Comparison of ENCODE assay signal across 16 cellular contexts in the genomic region with DNA sequence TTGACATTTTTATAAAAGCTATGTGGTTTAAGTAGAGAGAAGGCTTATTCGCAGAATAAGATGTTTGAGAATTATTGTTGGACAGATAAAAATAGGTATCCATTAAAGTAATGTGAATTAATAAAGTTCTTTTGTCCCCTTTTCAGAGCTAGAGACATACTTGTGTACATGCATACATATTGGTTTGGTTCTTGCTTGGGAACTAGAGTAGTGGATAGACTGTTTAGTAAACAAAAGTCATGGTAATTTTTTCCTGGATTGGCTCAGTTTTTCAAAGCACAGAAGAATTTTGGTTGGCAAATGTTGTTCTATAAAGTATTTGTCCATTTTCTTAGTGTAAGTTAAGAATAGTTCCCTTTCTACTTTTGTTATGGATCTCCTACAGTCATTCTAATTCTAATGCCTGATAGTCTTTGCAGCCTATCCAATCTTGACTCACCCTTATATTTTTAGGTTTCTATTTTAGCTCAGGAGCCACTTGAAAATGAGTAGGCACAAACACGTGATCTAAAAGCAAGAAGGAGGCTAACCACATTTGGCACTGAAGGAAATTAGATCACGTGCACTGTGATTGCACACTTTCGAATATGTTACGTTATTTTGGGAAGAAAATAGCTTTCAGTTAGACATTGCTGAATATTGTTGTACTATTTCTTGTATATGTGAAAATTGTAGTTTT. TPM values are rescaled to one million over a fixed set of nuclear protein-coding genes. Genes with fewer than 3 reads are reported as not detected.
DNase-seq lines count a peak whose midpoint lies in the region; ATAC-seq, FAIRE-seq and TF ChIP-seq lines count a peak whose summit lies in the region.
"Had no signal": no experiment of that assay in that cellular context is flagged by ENCODE, and none has a peak within 500 bp of the region (broad histone marks: within the 10 kb centered on the region; RNA-seq: fewer than 3 reads in every experiment).

No MANE protein-coding gene starts in this region.

- H3K4me1 ChIP-seq in KMS-11 (ENCODE audit: low read depth, poor library complexity, severe bottlenecking): peaks cover 80% of the 10 kb centered on the region
- H3K4me1 ChIP-seq in GM12878 (ENCODE audit: control insufficient read depth, insufficient read depth, low read length): peaks cover 31% of the 10 kb centered on the region
- no peaks in the 10 kb centered on the region for H3K4me1 ChIP-seq in osteoblast (ENCODE audit: insufficient read depth, low read length)
- H3K4me1 ChIP-seq: vagina had no signal

- H3K79me2 ChIP-seq in KMS-11 (ENCODE audit: insufficient read depth, low read depth) (peaks cover 87% of the 10 kb centered on the region), GM12878 (ENCODE audit: control insufficient read depth, insufficient read depth, low read length) (peaks cover 74% of the 10 kb centered on the region), osteoblast (ENCODE audit: insufficient read depth, low read length) (peaks cover 33% of the 10 kb centered on the region)

- H3K9ac ChIP-seq in KMS-11 (no peak overlapping the region), GM12878 (ENCODE audit: control insufficient read depth, insufficient read depth, low read length) (no peak overlapping the region)

- no peak for ATAC-seq in GM12878

- H3K4me3 ChIP-seq in KMS-11 (IDR thresholded peaks at IDR 0.05; ENCODE audit: insufficient read depth, low read depth, low read length) (peak overlapping the region; percentile 70), GM12878 (peak overlapping the region; percentile 36; the same call in 1 of the 2 replicates), osteoblast (ENCODE audit: insufficient read depth, low read length) (no peak overlapping the region)
- H3K4me3 ChIP-seq: vagina had no signal

- no peak for TF ChIP-seq CTCF in KMS-11 (conservative IDR thresholded peaks at IDR 0.05; ENCODE audit: low read depth, low read length)
- no peak for TF ChIP-seq CTCF in GM12878 (IDR thresholded peaks at IDR 0.05 in 2 of 3, conservative IDR thresholded peaks at IDR 0.05 in 1 of 3; ENCODE audit: control insufficient read depth in 2 of 3, extremely low read depth in 1 of 3, insufficient read depth in 1 of 3, low read depth in 3 of 3, low read length in 3 of 3)
- TF ChIP-seq CTCF in osteoblast (IDR thresholded peaks at IDR 0.05; ENCODE audit: extremely low read depth, low read depth, low read length): no peak

- RAD21 ChIA-PET in GM12878 (lab: Charles Lee; ENCODE audit: unreplicated experiment): interaction anchor here (1.1 kb wide), 1 partner anchor 11 kb away, joined by 4 read pairs; no protein-coding TSS in a partner anchor

- no peak for TF ChIP-seq EP300 in GM12878 (IDR thresholded peaks at IDR 0.05; ENCODE audit: borderline replicate concordance in 1 of 2, control insufficient read depth in 1 of 2, low read depth in 2 of 2, low read length in 2 of 2)

- peaks cover 38% of the 10 kb centered on the region for H3K4me1 Mint-ChIP-seq in activated CD4-positive, alpha-beta memory T cell treated with anti-CD3 and anti-CD28 coated beads, Interleukin-2, amount 10 ng/mL, durations not matched to agents 7 days and 5 days
- H3K4me1 Mint-ChIP-seq in activated CD4-positive, alpha-beta memory T cell treated with anti-CD3 and anti-CD28 coated beads for 36 hours (ENCODE audit: low read depth): peaks cover 53% of the 10 kb centered on the region
- H3K4me1 Mint-ChIP-seq: neural crest cell had no signal

- peaks cover 51% of the 10 kb centered on the region for H3K36me3 Mint-ChIP-seq in activated CD4-positive, alpha-beta memory T cell treated with anti-CD3 and anti-CD28 coated beads, Interleukin-2, amount 10 ng/mL, durations not matched to agents 7 days and 5 days (ENCODE audit: low read depth)
- peaks cover 10% of the 10 kb centered on the region for H3K36me3 Mint-ChIP-seq in activated CD4-positive, alpha-beta memory T cell treated with anti-CD3 and anti-CD28 coated beads for 36 hours

- FAIRE-seq in GM12878 (lab: Jason Lieb, UNC): no peak

- peaks cover 24% of the 10 kb centered on the region for H3K9me3 ChIP-seq in GM12878 (replicated peaks; ENCODE audit: control insufficient read depth, insufficient read depth, low read length)
- H3K9me3 ChIP-seq in osteoblast (ENCODE audit: low read depth, low read length): no peaks in the 10 kb centered on the region
- H3K9me3 ChIP-seq: vagina had no signal

- CTCF ChIA-PET in activated CD4-positive, alpha-beta memory T cell treated with anti-CD3 and anti-CD28 coated beads, Interleukin-2, amount 10 ng/mL, durations not matched to agents 7 days and 5 days (lab: Charles Lee): interaction anchor here (1.3 to 3.1 kb wide), 7 partner anchors 12 to 777 kb away, joined by 3 to 17 read pairs (median 4); no protein-coding TSS in a partner anchor
- CTCF ChIA-PET in activated CD4-positive, alpha-beta memory T cell treated with anti-CD3 and anti-CD28 coated beads for 36 hours (lab: Charles Lee): interaction anchor here (1.0 to 4.1 kb wide), 2 partner anchors 12 to 53 kb away, joined by 3 to 28 read pairs; no protein-coding TSS in a partner anchor
- CTCF ChIA-PET in GM12878 (lab: Yijun Ruan, JAX): interaction anchor here (0.6 to 1.8 kb wide), 5 partner anchors 11 to 163 kb away, joined by 3 to 12 read pairs (median 4); no protein-coding TSS in a partner anchor

- POLR2A ChIA-PET in activated CD4-positive, alpha-beta memory T cell treated with anti-CD3 and anti-CD28 coated beads, Interleukin-2, amount 10 ng/mL, durations not matched to agents 7 days and 5 days (lab: Charles Lee): interaction anchor here (0.9 to 2.6 kb wide), 10 partner anchors 9 to 382 kb away, joined by 3 to 13 read pairs (median 4); partner anchors contain the start of genes CENPL, DARS2, GAS5 and RABGAP1L
- POLR2A ChIA-PET in activated CD4-positive, alpha-beta memory T cell treated with anti-CD3 and anti-CD28 coated beads for 36 hours (lab: Charles Lee): interaction anchor here (0.6 to 3.5 kb wide), 8 partner anchors 13 to 128 kb away, joined by 3 to 26 read pairs (median 4); partner anchors contain the start of gene RABGAP1L
- POLR2A ChIA-PET in GM12878 (lab: Charles Lee): no interaction called here

- TF ChIP-seq POLR2A in GM12878 (IDR thresholded peaks at IDR 0.05; ENCODE audit: low read depth, low read length): no peak

- BruUV-seq in GM12878 (replicated peaks; lab: Mats Ljungman, UMichigan): no TSS peak

- SMC1A ChIA-PET in GM12878 (lab: Charles Lee; ENCODE audit: uncharacterized antibody, unreplicated experiment): interaction anchor here (1.1 to 1.3 kb wide), 2 partner anchors 8 to 12 kb away, joined by 3 read pairs; no protein-coding TSS in a partner anchor

- no peak for DNase-seq in activated CD4-positive, alpha-beta memory T cell treated with anti-CD3 and anti-CD28 coated beads, Interleukin-2, amount 10 ng/mL, durations not matched to agents 7 days and 5 days
- no peak for DNase-seq in activated CD4-positive, alpha-beta memory T cell treated with anti-CD3 and anti-CD28 coated beads for 36 hours
- DNase-seq in GM12878 (ENCODE audit: low read depth, low spot score): no peak
- no peak for DNase-seq in osteoblast (ENCODE audit: insufficient read length, low spot score, missing footprints)
- no peak for DNase-seq in GM03348 (ENCODE audit: low spot score)
- DNase-seq in iPS-NIHi11 (ENCODE audit: low spot score): no peak
- no peak for DNase-seq in Ammon's horn (ENCODE audit: low spot score)
- DNase-seq: activated CD4-positive, alpha-beta T cell treated with anti-CD3 and anti-CD28 coated beads, Interleukin-2, amount 50 U/mL, for 1 hour; amniotic stem cell; foreskin melanocyte; HCEC 1CT; kidney glomerular epithelial cell; NCI-H1694 had no signal

- H2AFZ ChIP-seq in KMS-11 (ENCODE audit: low read depth) (no peak overlapping the region), GM12878 (ENCODE audit: control insufficient read depth, low read depth, low read length) (no peak overlapping the region), osteoblast (ENCODE audit: low read length) (no peak overlapping the region)

- WGBS in GM12878 (ENCODE audit: insufficient coverage, insufficient replicate concordance, low lambda C conversion rate, missing lambda C conversion rate): 19% methylated on average over 5 of the region's 5 CpGs

- H3K36me3 ChIP-seq in KMS-11 (ENCODE audit: insufficient read depth) (no peaks in the 10 kb centered on the region), GM12878 (ENCODE audit: control insufficient read depth in 2 of 2, insufficient read depth in 2 of 2, low read length in 1 of 2) (peaks cover 0 to 8% of the 10 kb centered on the region in 2 experiments; a peak in 1 of 4 replicates), osteoblast (ENCODE audit: insufficient read depth, low read length) (no peaks in the 10 kb centered on the region)
- H3K36me3 ChIP-seq: vagina had no signal

- H4K20me1 ChIP-seq in KMS-11 (ENCODE audit: insufficient read depth): 0 out of 2 replicates have a peak, but pooled peaks cover 5% of the 10 kb centered on the region
- 0 out of 2 replicates have a peak, but pooled peaks cover 7% of the 10 kb centered on the region for H4K20me1 ChIP-seq in GM12878 (ENCODE audit: control insufficient read depth, insufficient read depth)
- no peaks in the 10 kb centered on the region for H4K20me1 ChIP-seq in osteoblast (ENCODE audit: insufficient read depth, low read length)

- H3K4me2 ChIP-seq in KMS-11 (peak overlapping the region; percentile 74), GM12878 (ENCODE audit: control insufficient read depth, insufficient read depth) (peak overlapping the region; percentile 69), osteoblast (ENCODE audit: insufficient read depth, low read length) (peak overlapping the region; percentile 12)

- H3K4me3 Mint-ChIP-seq in activated CD4-positive, alpha-beta memory T cell treated with anti-CD3 and anti-CD28 coated beads, Interleukin-2, amount 10 ng/mL, durations not matched to agents 7 days and 5 days: no peak overlapping the region
- no peak overlapping the region for H3K4me3 Mint-ChIP-seq in activated CD4-positive, alpha-beta memory T cell treated with anti-CD3 and anti-CD28 coated beads for 36 hours
- H3K4me3 Mint-ChIP-seq: neural crest cell had no signal

- H3K9me3 Mint-ChIP-seq in activated CD4-positive, alpha-beta memory T cell treated with anti-CD3 and anti-CD28 coated beads, Interleukin-2, amount 10 ng/mL, durations not matched to agents 7 days and 5 days: peaks cover 29% of the 10 kb centered on the region
- no peaks in the 10 kb centered on the region for H3K9me3 Mint-ChIP-seq in activated CD4-positive, alpha-beta memory T cell treated with anti-CD3 and anti-CD28 coated beads for 36 hours

- intact Hi-C loops in activated CD4-positive, alpha-beta memory T cell treated with anti-CD3 and anti-CD28 coated beads for 36 hours (cut with micrococcal nuclease): loop anchor here (1.0 to 5.0 kb wide), 4 partner anchors 16 to 756 kb away; partner anchors contain the start of gene RC3H1
- intact Hi-C loops in GM12878 (cut with micrococcal nuclease; ENCODE audit: unreplicated experiment): no loop called here

- no peak for TF ChIP-seq RAD21 in GM12878 (IDR thresholded peaks at IDR 0.05; ENCODE audit: insufficient read depth, low read depth, low read length)

- no peaks in the 10 kb centered on the region for H3K27me3 Mint-ChIP-seq in activated CD4-positive, alpha-beta memory T cell treated with anti-CD3 and anti-CD28 coated beads, Interleukin-2, amount 10 ng/mL, durations not matched to agents 7 days and 5 days
- no peaks in the 10 kb centered on the region for H3K27me3 Mint-ChIP-seq in activated CD4-positive, alpha-beta memory T cell treated with anti-CD3 and anti-CD28 coated beads for 36 hours

- peak overlapping the region; percentile 76 for H3K27ac Mint-ChIP-seq in activated CD4-positive, alpha-beta memory T cell treated with anti-CD3 and anti-CD28 coated beads, Interleukin-2, amount 10 ng/mL, durations not matched to agents 7 days and 5 days
- no peak overlapping the region for H3K27ac Mint-ChIP-seq in activated CD4-positive, alpha-beta memory T cell treated with anti-CD3 and anti-CD28 coated beads for 36 hours

- in situ Hi-C loops in GM12878 (cut with MboI): loop anchor here (25.0 kb wide), 1 partner anchor 769 kb away; no protein-coding TSS in a partner anchor

- no peaks in the 10 kb centered on the region for H3K27me3 ChIP-seq in KMS-11 (ENCODE audit: insufficient read depth, low read depth)
- no peaks in the 10 kb centered on the region for H3K27me3 ChIP-seq in GM12878 (replicated peaks in 1 of 2; ENCODE audit: control insufficient read depth in 2 of 2, insufficient read depth in 2 of 2, low read length in 1 of 2)
- no peaks in the 10 kb centered on the region for H3K27me3 ChIP-seq in osteoblast (ENCODE audit: insufficient read depth, low read length)
- H3K27me3 ChIP-seq: vagina had no signal

- H3K27ac ChIP-seq in KMS-11: peak overlapping the region; percentile 73; the same call in 1 of the 2 replicates
- H3K27ac ChIP-seq in GM12878 (ENCODE audit: control insufficient read depth, insufficient read depth): no peak overlapping the region; the same call in 1 of the 2 replicates
- no peak overlapping the region for H3K27ac ChIP-seq in osteoblast (ENCODE audit: low read depth, low read length)
- H3K27ac ChIP-seq: vagina had no signal

RNA-seq across cellular contexts. Expression of gene RABGAP1L, which starts 47.0 kb away (rescaled TPM):
- 10 to 100 TPM; 76.8 to 80.5 TPM for total RNA-seq in activated CD4-positive, alpha-beta memory T cell treated with anti-CD3 and anti-CD28 coated beads, Interleukin-2, amount 10 ng/mL, durations not matched to agents 7 days and 5 days
- 10 to 100 TPM; 30.5 to 30.9 TPM for total RNA-seq in activated CD4-positive, alpha-beta memory T cell treated with anti-CD3 and anti-CD28 coated beads for 36 hours
- 371 and 380 TPM in 2 replicates for total RNA-seq in GM12878 (2013; cell fraction: nucleolus; rRNA removed)
- total RNA-seq in GM12878 (2014; rRNA removed) (142 and 164 TPM in 2 replicates), GM12878 (2014; rRNA removed; fragmentation: Illumina TruSeq; extraction: Trizol) (194 and 207 TPM in 2 replicates), GM12878 (2021) (128 and 132 TPM in 2 replicates), osteoblast (30.0 and 34.5 TPM in 2 replicates)
- polyA plus RNA-seq in GM12878 (2011; ENCODE audit: low read depth): 70.2 TPM
- polyA plus RNA-seq in GM12878 (2011; rRNA removed) (5.8 and 7.0 TPM in 2 replicates), GM12878 (2014; fragmentation: Illumina TruSeq; extraction: Trizol) (142 and 184 TPM in 2 replicates), GM12878 (2014; fragmentation: Nextera tagmentation; extraction: Ambion mirVana) (100 to 1,000 TPM in 1 of 2 experiments, 10 to 100 TPM in 1; 92.3 to 130 TPM), GM12878 (2014; rRNA removed) (71.6 and 85.8 TPM in 2 replicates), GM12878 (2016; fragmentation: Nextera tagmentation; extraction: Ambion mirVana) (10 to 100 TPM; 94.1 to 95.3 TPM)
- 2.8 and 4.6 TPM in 2 replicates for polyA plus RNA-seq in GM12878 (2011; cell fraction: cytosol; rRNA removed)
- polyA plus RNA-seq in GM12878 (2011; cell fraction: nucleus; rRNA removed): 3.2 and 4.1 TPM in 2 replicates
- polyA plus RNA-seq in GM12878 (2012): 109 TPM in 2 replicates
- 9.6 TPM in 2 replicates for polyA minus RNA-seq in GM12878 (2011; rRNA and poly(A)+ RNA removed)
- polyA minus RNA-seq in GM12878 (2011; cell fraction: cytosol; rRNA and poly(A)+ RNA removed): 1.5 and 1.7 TPM in 2 replicates
- polyA minus RNA-seq in GM12878 (2011; cell fraction: nucleus; rRNA and poly(A)+ RNA removed): 12.1 and 21.8 TPM in 2 replicates

Comparison
In these comparisons a context has a peak if more than half of its experiments do, and no peak if none do; other contexts are left out.
1. H3K4me2 ChIP-seq: peak in every context shown above with its lines; median percentile 74 in KMS-11; 69 in GM12878; 12 in osteoblast.